1 cellular context compared by ENCODE assay signal in the genomic region with DNA sequence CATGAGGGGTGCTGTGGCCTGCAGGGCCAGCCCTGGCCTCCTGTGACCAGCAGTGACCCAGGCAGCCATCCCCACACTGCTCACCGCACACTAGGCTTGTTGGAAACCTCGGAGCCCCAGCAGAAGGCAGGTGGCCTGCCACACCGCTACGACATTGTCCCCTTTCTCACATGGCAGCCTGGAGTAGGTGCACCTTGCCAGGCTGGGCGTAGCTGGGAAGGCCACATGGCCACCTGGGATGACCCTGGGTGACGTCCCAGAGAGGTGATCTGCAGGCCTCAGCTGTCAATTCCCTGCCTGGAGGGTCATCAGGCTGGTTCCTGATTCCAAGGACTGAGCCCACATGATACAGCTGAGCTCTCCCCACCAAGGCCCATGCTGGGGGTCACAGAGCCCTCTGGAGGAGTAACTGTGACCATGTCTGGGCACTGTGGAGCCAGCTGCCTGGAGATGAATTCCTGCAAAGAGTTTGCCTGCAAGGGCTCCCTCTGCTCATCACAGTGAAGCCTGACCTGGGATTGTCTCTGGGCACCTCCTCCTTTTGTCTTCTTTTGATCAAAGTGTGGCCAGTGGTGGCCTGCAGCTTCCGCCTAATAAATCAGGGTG.
TF ChIP-seq lines count a peak whose summit lies in the region.

No MANE protein-coding gene starts in this region.

TF ChIP-seq in K562, 482 proteins besides CTCF, POLR2A, EP300 and RAD21 (continued from another document):
- TF ChIP-seq CLOCK (CRISPR knock-in tag; IDR thresholded peaks at IDR 0.05; ENCODE audit: borderline replicate concordance) (no peak), TOE1 (IDR thresholded peaks at IDR 0.05; ENCODE audit: borderline replicate concordance) (no peak), TOE1 (CRISPR knock-in tag; IDR thresholded peaks at IDR 0.05; ENCODE audit: borderline replicate concordance, low read depth) (no peak), JUNB (CRISPR knock-in tag; conservative IDR thresholded peaks at IDR 0.05) (no peak), PHF20 (IDR thresholded peaks at IDR 0.05; ENCODE audit: partially characterized antibody) (no peak), ZNF224 (CRISPR knock-in tag; IDR thresholded peaks at IDR 0.05) (no peak), ZNF133 (CRISPR knock-in tag; IDR thresholded peaks at IDR 0.05) (no peak)
